Comparison of ENCODE assay signal across 15 cellular contexts in the genomic region with DNA sequence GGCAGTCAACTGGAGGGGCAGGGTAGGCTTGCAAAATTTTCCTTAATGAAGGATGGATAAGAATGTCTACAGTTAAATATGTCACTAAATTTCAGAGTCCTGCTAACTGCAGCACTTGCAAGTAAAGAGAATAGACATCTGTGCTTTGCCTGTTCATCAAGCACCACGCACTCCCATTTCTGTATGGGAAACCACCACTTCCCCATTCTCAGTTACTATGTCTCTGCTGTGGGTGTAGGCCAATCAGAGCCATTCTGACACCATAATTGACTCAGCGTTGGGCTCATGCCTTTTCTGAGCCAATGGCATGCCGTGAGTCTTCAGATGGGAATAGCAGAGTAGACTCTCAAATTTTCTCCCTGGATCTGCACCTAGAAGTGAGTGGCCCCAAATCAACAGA.
DNase-seq lines count a peak whose midpoint lies in the region; ATAC-seq and TF ChIP-seq lines count a peak whose summit lies in the region.
"Had no signal": no experiment of that assay in that cellular context is flagged by ENCODE, and none has a peak within 500 bp of the region (broad histone marks: within the 10 kb centered on the region; RNA-seq: fewer than 3 reads in every experiment).

No MANE protein-coding gene starts in this region.

- ATAC-seq in GM18868 (IDR thresholded peaks at IDR 0.05; ENCODE audit: unreplicated experiment), result peak; percentile 97
- peak; percentile 97 for ATAC-seq in GM21576 (IDR thresholded peaks at IDR 0.05; ENCODE audit: unreplicated experiment)
- peak; percentile 97 for ATAC-seq in HG03095 (IDR thresholded peaks at IDR 0.05; ENCODE audit: unreplicated experiment)

- H3K4me3 ChIP-seq in tibial artery (no peak overlapping the region), prostate gland (no peak overlapping the region)

- H3K4me1 ChIP-seq in tibial artery (peaks cover 0 to 22% (median 2%) of the 10 kb centered on the region in 4 donors), prostate gland (replicated peaks) (no peaks in the 10 kb centered on the region)
- H3K4me1 ChIP-seq: parathyroid adenoma had no signal

- peak; percentile 14 for DNase-seq in NAMALWA (ENCODE audit: low spot score)
- no peak for DNase-seq in tibial artery
- DNase-seq in prostate gland (ENCODE audit: low spot score), result no peak
- no peak for DNase-seq in anterior cingulate cortex (lab: John Stamatoyannopoulos, UW)
- DNase-seq in T-helper 2 cell, result no peak
- DNase-seq: activated CD8-positive, alpha-beta memory T cell treated with anti-CD3 and anti-CD28 coated beads for 24 hours; HCEC 1CT; NCI-H2227 treated with DMSO at 0.1 percent for 48 hours; stimulated activated naive CD4-positive, alpha-beta T cell had no signal

- intact Hi-C loops in tibial artery (cut with DNase I; ENCODE audit: low total_unique reads) (no loop called here), prostate gland (cut with DNase I) (no loop called here)

- H3K27me3 ChIP-seq in tibial artery, result no peaks in the 10 kb centered on the region
- no peaks in the 10 kb centered on the region for H3K27me3 ChIP-seq in prostate gland (replicated peaks; ENCODE audit: insufficient read depth)

- H3K27ac ChIP-seq in tibial artery (no peak overlapping the region), prostate gland (no peak overlapping the region)
- H3K27ac ChIP-seq: C4-2B, KMS-11, parathyroid adenoma had no signal

- no peaks in the 10 kb centered on the region for H3K9me3 ChIP-seq in tibial artery
- no peaks in the 10 kb centered on the region for H3K9me3 ChIP-seq in prostate gland

- no peaks in the 10 kb centered on the region for H3K36me3 ChIP-seq in tibial artery
- H3K36me3 ChIP-seq in prostate gland, result no peaks in the 10 kb centered on the region

- TF ChIP-seq CTCF in tibial artery (IDR thresholded peaks at IDR 0.05), result no peak
- no peak for TF ChIP-seq CTCF in prostate gland (IDR thresholded peaks at IDR 0.05)

- 97% methylated on average over 3 of the region's 3 CpGs for WGBS in prostate gland

- no peak for TF ChIP-seq POLR2A in prostate gland (IDR thresholded peaks at IDR 0.05)
